In the genomic region with DNA sequence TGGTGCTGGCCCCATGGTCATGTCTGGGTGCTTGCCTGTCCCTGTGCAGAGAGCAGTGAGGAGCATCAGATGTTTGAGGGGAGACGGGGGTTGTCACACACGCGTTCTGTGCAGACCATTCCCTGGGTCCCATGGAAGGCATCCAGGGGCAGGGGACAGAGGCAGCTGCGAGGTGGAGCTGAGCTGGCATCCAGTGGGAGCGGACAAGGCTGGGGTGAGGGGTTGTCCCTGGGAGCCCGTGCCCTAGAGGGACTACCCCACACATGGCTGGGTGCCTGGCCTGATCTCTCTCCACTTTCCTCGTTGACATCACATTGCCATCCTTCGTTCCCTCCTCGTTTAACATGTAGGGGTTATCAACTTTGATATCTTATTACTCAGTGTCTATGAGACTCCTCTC, we compare ENCODE assay signal across 21 cellular contexts.
DNase-seq lines count a peak whose midpoint lies in the region; FAIRE-seq and TF ChIP-seq lines count a peak whose summit lies in the region.
"Had no signal": no experiment of that assay in that cellular context is flagged by ENCODE, and none has a peak within 500 bp of the region (broad histone marks: within the 10 kb centered on the region; RNA-seq: fewer than 3 reads in every experiment).

No MANE protein-coding gene starts in this region.

- H3K27ac Mint-ChIP-seq in neural progenitor cell, result peak overlapping the region; percentile 78
- H3K27ac Mint-ChIP-seq: B cell; CD4-positive, alpha-beta T cell; CD8-positive, alpha-beta T cell had no signal

- peaks cover 28% of the 10 kb centered on the region for H3K4me1 Mint-ChIP-seq in neural progenitor cell
- H3K4me1 Mint-ChIP-seq: B cell had no signal

- H3K9me3 ChIP-seq in neural progenitor cell (ENCODE audit: low read depth) (no peaks in the 10 kb centered on the region), osteoblast (ENCODE audit: low read depth, low read length) (no peaks in the 10 kb centered on the region), small intestine (ENCODE audit: control insufficient read depth, low read depth) (no peaks in the 10 kb centered on the region)
- H3K9me3 ChIP-seq: A549; BLaER1 treated with 17β-estradiol and CSF1 and Interleukin-3, amounts not matched to agents 10 nM and 100 nM had no signal

- 69 to 81% (median 73%) methylated on average over 7 to 9 of the region's 9 CpGs for WGBS in small intestine, 3 donors

- no peaks in the 10 kb centered on the region for H3K79me2 ChIP-seq in neural progenitor cell (ENCODE audit: low read depth)
- H3K79me2 ChIP-seq in osteoblast (ENCODE audit: insufficient read depth, low read length), result no peaks in the 10 kb centered on the region

- H3K4me3 ChIP-seq in neural progenitor cell (no peak overlapping the region), osteoblast (ENCODE audit: insufficient read depth, low read length) (no peak overlapping the region), small intestine (ENCODE audit: low read depth in 1 of 2, low read length in 2 of 2) (no peak overlapping the region)
- H3K4me3 ChIP-seq: A549; BLaER1 treated with 17β-estradiol and CSF1 and Interleukin-3, amounts not matched to agents 10 nM and 100 nM had no signal

- H3K27me3 Mint-ChIP-seq in neural progenitor cell (ENCODE audit: insufficient read depth, low read depth), result peaks cover 3% of the 10 kb centered on the region
- H3K27me3 Mint-ChIP-seq: B cell had no signal

- TF ChIP-seq CTCF in neural progenitor cell (IDR thresholded peaks at IDR 0.05) (no peak), osteoblast (IDR thresholded peaks at IDR 0.05; ENCODE audit: extremely low read depth, low read depth, low read length) (no peak)

- peaks cover 3% of the 10 kb centered on the region for H3K9me3 Mint-ChIP-seq in neural progenitor cell
- H3K9me3 Mint-ChIP-seq: CD4-positive, alpha-beta T cell; CD8-positive, alpha-beta T cell had no signal

- H3K27ac ChIP-seq in neural progenitor cell (no peak overlapping the region), osteoblast (ENCODE audit: low read depth, low read length) (no peak overlapping the region), small intestine (ENCODE audit: low read depth in 1 of 2, low read length in 1 of 2) (no peak overlapping the region)
- H3K27ac ChIP-seq: 22Rv1; A549; BLaER1 treated with 17β-estradiol and CSF1 and Interleukin-3, amounts not matched to agents 10 nM and 100 nM; C4-2B had no signal

- DNase-seq in HTR-8/SVneo (ENCODE audit: insufficient read length, low spot score) (no peak), neural progenitor cell (ENCODE audit: low spot score) (no peak), osteoblast (ENCODE audit: insufficient read length, low spot score, missing footprints) (peak; percentile 50), small intestine (no peak)
- DNase-seq in stimulated activated CD8-positive, alpha-beta memory T cell treated with anti-CD3 and anti-CD28 coated beads, Interleukin-4, amount 100 ng/mL, for 48 hours, result no peak
- DNase-seq: AML-193; Caco-2; Calu3; CD4-positive, alpha-beta T cell; CD8-positive, alpha-beta T cell; DMS79 treated with DMSO at 0.1 percent for 48 hours; GF-D8 had no signal

- H4K20me1 ChIP-seq in neural progenitor cell (ENCODE audit: low read depth), result no peaks in the 10 kb centered on the region
- no peaks in the 10 kb centered on the region for H4K20me1 ChIP-seq in osteoblast (ENCODE audit: insufficient read depth, low read length)

- H3K9ac ChIP-seq in neural progenitor cell, result no peak overlapping the region
- H3K9ac ChIP-seq: BLaER1 treated with 17β-estradiol and CSF1 and Interleukin-3, amounts not matched to agents 10 nM and 100 nM had no signal

- H3K36me3 Mint-ChIP-seq in neural progenitor cell, result peaks cover 4% of the 10 kb centered on the region
- H3K36me3 Mint-ChIP-seq: CD8-positive, alpha-beta T cell had no signal

- no peak overlapping the region for H3K4me3 Mint-ChIP-seq in neural progenitor cell
- H3K4me3 Mint-ChIP-seq: B cell; CD4-positive, alpha-beta T cell; CD8-positive, alpha-beta T cell had no signal

- peak; percentile 71 for FAIRE-seq in HTR-8/SVneo (lab: Jason Lieb, UNC)
- FAIRE-seq in small intestine (lab: Jason Lieb, UNC), result no peak
- FAIRE-seq: A549, D721Med, G401.6, GM12891, GM18507 had no signal

- H3K36me3 ChIP-seq in neural progenitor cell (no peaks in the 10 kb centered on the region), osteoblast (ENCODE audit: insufficient read depth, low read length) (no peaks in the 10 kb centered on the region), small intestine (ENCODE audit: control insufficient read depth in 2 of 2, insufficient read depth in 2 of 2, low read length in 2 of 2) (no peaks in the 10 kb centered on the region)
- H3K36me3 ChIP-seq: BLaER1 treated with 17β-estradiol and CSF1 and Interleukin-3, amounts not matched to agents 10 nM and 100 nM had no signal

- H2AFZ ChIP-seq in neural progenitor cell (replicated peaks), result no peak overlapping the region
- no peak overlapping the region for H2AFZ ChIP-seq in osteoblast (ENCODE audit: low read length)

- H3K4me1 ChIP-seq in neural progenitor cell (no peaks in the 10 kb centered on the region), osteoblast (ENCODE audit: insufficient read depth, low read length) (no peaks in the 10 kb centered on the region), small intestine (ENCODE audit: control insufficient read depth in 2 of 2, insufficient read depth in 1 of 2, low read depth in 1 of 2, low read length in 1 of 2) (no peaks in the 10 kb centered on the region)
- H3K4me1 ChIP-seq: Caco-2 had no signal

- H3K4me2 ChIP-seq in neural progenitor cell, result no peak overlapping the region
- H3K4me2 ChIP-seq in osteoblast (ENCODE audit: insufficient read depth, low read length), result no peak overlapping the region
- H3K4me2 ChIP-seq: A549 had no signal

- H3K27me3 ChIP-seq in neural progenitor cell, result no peaks in the 10 kb centered on the region
- H3K27me3 ChIP-seq in osteoblast (ENCODE audit: insufficient read depth, low read length), result no peaks in the 10 kb centered on the region
- no peaks in the 10 kb centered on the region for H3K27me3 ChIP-seq in small intestine (ENCODE audit: control insufficient read depth in 2 of 2, insufficient read depth in 2 of 2, low read length in 2 of 2)
- H3K27me3 ChIP-seq: BLaER1 treated with 17β-estradiol and CSF1 and Interleukin-3, amounts not matched to agents 10 nM and 100 nM had no signal

- H3F3A ChIP-seq in neural progenitor cell (ENCODE audit: low read depth), result no peaks in the 10 kb centered on the region
